In the genomic region with DNA sequence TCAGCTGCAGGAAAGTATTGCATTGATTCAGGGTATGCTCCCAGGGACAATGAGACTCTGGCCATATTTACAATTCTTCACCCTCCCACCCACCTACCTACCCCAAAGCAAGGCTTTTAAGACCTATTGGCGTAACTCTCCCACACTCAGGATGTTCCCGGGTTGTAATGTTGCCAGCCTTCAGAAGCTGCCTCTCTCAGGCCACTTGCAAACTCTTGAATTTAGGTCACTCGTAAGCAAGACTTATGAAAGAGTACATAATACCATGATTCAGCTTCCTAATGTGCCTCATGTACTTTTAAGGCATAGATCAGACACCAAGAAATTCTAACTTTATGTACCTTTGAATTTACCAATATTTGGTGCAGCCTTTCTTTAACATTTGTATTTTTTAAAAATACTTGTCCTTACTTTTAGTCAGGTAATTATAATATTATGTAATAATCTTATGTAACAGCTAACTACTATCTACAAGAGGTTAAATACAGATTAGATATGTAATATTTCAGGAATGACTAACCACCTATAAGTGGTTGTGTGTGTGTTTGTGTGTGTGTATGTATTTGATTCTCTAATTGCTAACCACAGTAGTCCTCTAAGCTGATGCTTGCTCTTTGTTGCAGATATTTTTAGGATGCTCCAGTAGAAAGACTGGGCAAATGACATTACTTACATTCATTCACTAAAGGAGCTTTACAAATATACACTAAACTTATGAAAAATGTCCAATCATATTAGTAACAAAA, we compare ENCODE assay signal across 16 cellular contexts.
DNase-seq lines count a peak whose midpoint lies in the region; ATAC-seq and TF ChIP-seq lines count a peak whose summit lies in the region.
"Had no signal": no experiment of that assay in that cellular context is flagged by ENCODE, and none has a peak within 500 bp of the region (broad histone marks: within the 10 kb centered on the region; RNA-seq: fewer than 3 reads in every experiment).

No MANE protein-coding gene starts in this region.

- ATAC-seq in foreskin keratinocyte: no peak

- no peaks in the 10 kb centered on the region for H3K4me1 Mint-ChIP-seq in activated naive CD8-positive, alpha-beta T cell treated with anti-CD3 and anti-CD28 coated beads for 36 hours
- H3K4me1 Mint-ChIP-seq: CD4-positive, CD25-positive, alpha-beta regulatory T cell had no signal

- no peaks in the 10 kb centered on the region for H3K27me3 ChIP-seq in foreskin keratinocyte
- H3K27me3 ChIP-seq: BLaER1 had no signal

- no peaks in the 10 kb centered on the region for H3K36me3 Mint-ChIP-seq in activated naive CD8-positive, alpha-beta T cell treated with anti-CD3 and anti-CD28 coated beads for 36 hours
- H3K36me3 Mint-ChIP-seq: CD4-positive, CD25-positive, alpha-beta regulatory T cell had no signal

- no peaks in the 10 kb centered on the region for H3K27me3 Mint-ChIP-seq in activated naive CD8-positive, alpha-beta T cell treated with anti-CD3 and anti-CD28 coated beads for 36 hours
- H3K27me3 Mint-ChIP-seq: CD4-positive, CD25-positive, alpha-beta regulatory T cell had no signal

- H3K27ac Mint-ChIP-seq in activated naive CD8-positive, alpha-beta T cell treated with anti-CD3 and anti-CD28 coated beads for 36 hours: no peak overlapping the region
- H3K27ac Mint-ChIP-seq: CD4-positive, CD25-positive, alpha-beta regulatory T cell had no signal

- H3K9me3 Mint-ChIP-seq in activated naive CD8-positive, alpha-beta T cell treated with anti-CD3 and anti-CD28 coated beads for 36 hours: peaks cover 1% of the 10 kb centered on the region

- peak; percentile 35 for DNase-seq in HCEC 1CT
- DNase-seq in amniotic epithelial cell (ENCODE audit: low read depth): peak; percentile 9
- peak; percentile 5 to 31 for DNase-seq in foreskin keratinocyte
- peak; percentile 32 for DNase-seq in retinal pigment epithelial cell (ENCODE audit: low read depth)
- DNase-seq in T1000 (lab: John Stamatoyannopoulos, UW): no peak
- no peak for DNase-seq in activated naive CD8-positive, alpha-beta T cell treated with anti-CD3 and anti-CD28 coated beads for 36 hours
- no peak for DNase-seq in CD1c-positive myeloid dendritic cell (ENCODE audit: extremely low spot score)
- DNase-seq in midbrain (lab: John Stamatoyannopoulos, UW): no peak
- DNase-seq: 8988T; AML-193; CD4-positive, CD25-positive, alpha-beta regulatory T cell; DMS53; GF-D8; GM23248; H7 had no signal

- no peaks in the 10 kb centered on the region for H3K4me1 ChIP-seq in foreskin keratinocyte
- H3K4me1 ChIP-seq: BLaER1 had no signal

- TF ChIP-seq CTCF in foreskin keratinocyte (conservative IDR thresholded peaks at IDR 0.05) (no peak), retinal pigment epithelial cell (conservative IDR thresholded peaks at IDR 0.05; ENCODE audit: low read depth, low read length) (no peak)

- no peak overlapping the region for H3K27ac ChIP-seq in foreskin keratinocyte
- H3K27ac ChIP-seq: BLaER1, GM23248 had no signal

- no peak overlapping the region for H3K4me3 Mint-ChIP-seq in activated naive CD8-positive, alpha-beta T cell treated with anti-CD3 and anti-CD28 coated beads for 36 hours
- H3K4me3 Mint-ChIP-seq: CD4-positive, CD25-positive, alpha-beta regulatory T cell had no signal

- no peak overlapping the region for H3K4me3 ChIP-seq in retinal pigment epithelial cell (ENCODE audit: low read length)
- H3K4me3 ChIP-seq: BLaER1, GM23248 had no signal

Comparison
In these comparisons a context has a peak if more than half of its experiments do, and no peak if none do; other contexts are left out.
1. DNase-seq: peak in HCEC 1CT (single experiment), amniotic epithelial cell (single experiment), foreskin keratinocyte (2 of 2) and retinal pigment epithelial cell (single experiment); none in T1000 (single experiment), activated naive CD8-positive, alpha-beta T cell treated with anti-CD3 and anti-CD28 coated beads for 36 hours (single experiment), CD1c-positive myeloid dendritic cell (single experiment) and midbrain (single experiment).